In the genomic region with DNA sequence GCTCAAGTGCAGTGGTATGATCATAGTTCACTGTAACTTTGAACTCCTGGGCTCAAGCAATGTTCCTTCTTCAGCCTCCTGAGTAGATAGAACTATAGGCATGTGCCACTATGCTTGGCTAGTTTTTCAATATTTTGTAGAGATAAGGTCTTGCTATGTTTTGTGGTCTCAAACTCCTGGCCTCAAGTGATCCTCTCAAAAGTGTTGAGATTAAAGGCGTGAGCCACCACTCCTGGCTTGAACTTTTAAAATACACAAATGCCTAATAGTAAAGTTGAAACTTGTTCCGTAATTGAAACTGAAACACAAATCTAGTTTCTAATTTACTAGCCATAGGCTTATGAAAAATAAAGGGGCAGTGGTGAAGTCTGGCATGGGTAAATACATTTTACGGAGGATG, we compare ENCODE assay signal across 13 cellular contexts.
DNase-seq lines count a peak whose midpoint lies in the region; ATAC-seq and TF ChIP-seq lines count a peak whose summit lies in the region.
"Had no signal": no experiment of that assay in that cellular context is flagged by ENCODE, and none has a peak within 500 bp of the region (broad histone marks: within the 10 kb centered on the region; RNA-seq: fewer than 3 reads in every experiment).

No MANE protein-coding gene starts in this region.

- H3K27me3 Mint-ChIP-seq in effector memory CD8-positive, alpha-beta T cell = no peaks in the 10 kb centered on the region

- no peaks in the 10 kb centered on the region for H3K9me3 Mint-ChIP-seq in effector memory CD8-positive, alpha-beta T cell

- no peak overlapping the region for H3K4me3 Mint-ChIP-seq in effector memory CD8-positive, alpha-beta T cell

- H3K27ac Mint-ChIP-seq in effector memory CD8-positive, alpha-beta T cell = peak overlapping the region; percentile 44 to 46

- TF ChIP-seq CTCF in GM20000 (IDR thresholded peaks at IDR 0.05; ENCODE audit: extremely low read depth, missing control alignments) = no peak

- peaks cover 1 to 18% of the 10 kb centered on the region in 2 donors for H3K4me1 Mint-ChIP-seq in effector memory CD8-positive, alpha-beta T cell (ENCODE audit: low read depth in 2 of 2)

- ATAC-seq in GM18517 (IDR thresholded peaks at IDR 0.05; ENCODE audit: unreplicated experiment) (peak; percentile 72), HG03103 (IDR thresholded peaks at IDR 0.05; ENCODE audit: low read depth, unreplicated experiment) (peak; percentile 50)
- ATAC-seq in effector memory CD8-positive, alpha-beta T cell (replicated peaks) = peak; percentile 16
- ATAC-seq: body of pancreas, SK-N-SH treated with all-trans-retinoic acid at 6 μM for 48 hours had no signal

- DNase-seq in GM20000 (ENCODE audit: low spot score) = peak; percentile 47
- DNase-seq in effector memory CD8-positive, alpha-beta T cell = no peak
- DNase-seq in superior temporal gyrus (ENCODE audit: extremely low spot score) = no peak
- DNase-seq in NCI-H524 (lab: John Stamatoyannopoulos, UW) = no peak
- no peak for DNase-seq in stimulated activated CD4-positive, alpha-beta T cell treated with anti-CD3 and anti-CD28 coated beads, Interleukin-15, amount 100 ng/mL, for 24 hours
- no peak for DNase-seq in activated CD4-positive, alpha-beta T cell treated with anti-CD3 and anti-CD28 coated beads, Interleukin-2, amount 50 U/mL, for 48 hours
- DNase-seq: activated CD4-positive, alpha-beta T cell treated with anti-CD3 and anti-CD28 coated beads, Interleukin-2, amount 50 U/mL, for 4 hours; body of pancreas; NCI-H1092; NK-92 treated with Interleukin-12 subunit alpha and Interleukin-12 subunit beta, amount 100 ng/mL, for 24 hours had no signal

- peaks cover 40% of the 10 kb centered on the region for H3K36me3 Mint-ChIP-seq in effector memory CD8-positive, alpha-beta T cell (ENCODE audit: insufficient read depth)

Comparison
In these comparisons a context has a peak if more than half of its experiments do, and no peak if none do; other contexts are left out.
1. ATAC-seq: peak in every context shown above with its lines; median percentile 72 in GM18517; 50 in HG03103; 16 in effector memory CD8-positive, alpha-beta T cell.